Comparison of ENCODE assay signal across 1 cellular context in genomic region chr9:95468791-95469190, GRCh38.
TF ChIP-seq lines count a peak whose summit lies in the region.

No MANE protein-coding gene starts in this region.

TF ChIP-seq in K562, 482 proteins besides CTCF, POLR2A, EP300 and RAD21 (continued from another document):
- TF ChIP-seq ZNF318 (IDR thresholded peaks at IDR 0.05; ENCODE audit: borderline replicate concordance in 1 of 2, low read depth in 1 of 2) (no peak), ZNF583 (CRISPR knock-in tag; IDR thresholded peaks at IDR 0.05) (no peak), DNMT1 (IDR thresholded peaks at IDR 0.05) (no peak), ETV5 (CRISPR knock-in tag; IDR thresholded peaks at IDR 0.05; ENCODE audit: low read depth) (no peak), ZNF316 (IDR thresholded peaks at IDR 0.05) (no peak), CBFA2T2 (conservative IDR thresholded peaks at IDR 0.05) (no peak)
